In genomic region chr22:45787770-45788169, GRCh38 we compare ENCODE assay signal across 19 cellular contexts.
DNase-seq lines count a peak whose midpoint lies in the region; ATAC-seq, FAIRE-seq and TF ChIP-seq lines count a peak whose summit lies in the region.
"Had no signal": no experiment of that assay in that cellular context is flagged by ENCODE, and none has a peak within 500 bp of the region (broad histone marks: within the 10 kb centered on the region; RNA-seq: fewer than 3 reads in every experiment).

No MANE protein-coding gene starts in this region.

- peak overlapping the region; percentile 76 to 82 for H3K27ac ChIP-seq in A549
- H3K27ac ChIP-seq in gastroesophageal sphincter, result no peak overlapping the region
- H3K27ac ChIP-seq in substantia nigra (ENCODE audit: low read depth, low read length, poor library complexity, severe bottlenecking), result no peak overlapping the region
- no peak overlapping the region for H3K27ac ChIP-seq in HepG2 (ENCODE audit: extremely low read length, insufficient read depth, low read length)
- H3K27ac ChIP-seq: 22Rv1, KMS-11, RWPE1, SK-N-MC had no signal

- peaks cover 85% of the 10 kb centered on the region for H3K4me1 ChIP-seq in A549
- peaks cover 4 to 61% (median 14%) of the 10 kb centered on the region in 3 donors for H3K4me1 ChIP-seq in gastroesophageal sphincter
- H3K4me1 ChIP-seq in HepG2 (ENCODE audit: insufficient read depth, low read length), result peaks cover 26% of the 10 kb centered on the region

- intact Hi-C loops in HepG2 (cut with micrococcal nuclease; ENCODE audit: unreplicated experiment), result no loop called here

- TF ChIP-seq RAD21 in A549 (conservative IDR thresholded peaks at IDR 0.05 in 1 of 2, IDR thresholded peaks at IDR 0.05 in 1 of 2) (no peak), HepG2 (CRISPR knock-in tag; IDR thresholded peaks at IDR 0.05) (no peak)

- FAIRE-seq in A549 (lab: Jason Lieb, UNC) (no peak), HepG2 (lab: Jason Lieb, UNC) (no peak)

- H3K4me3 ChIP-seq in A549 (no peak overlapping the region; the same call in 2 of the 3 replicates), gastroesophageal sphincter (no peak overlapping the region), HepG2 (replicated peaks in 1 of 3; ENCODE audit: insufficient read depth in 1 of 3, low read depth in 2 of 3, low read length in 3 of 3) (no peak overlapping the region)
- H3K4me3 ChIP-seq: SK-N-MC had no signal

- TF ChIP-seq POLR2A in A549 (IDR thresholded peaks at IDR 0.05; ENCODE audit: low read length) (no peak), gastroesophageal sphincter (IDR thresholded peaks at IDR 0.05) (no peak), HepG2 (IDR thresholded peaks at IDR 0.05; ENCODE audit: insufficient read depth in 1 of 2, low read depth in 2 of 2, low read length in 2 of 2) (no peak)

- H3K4me2 ChIP-seq in A549 (peak overlapping the region; percentile 59), HepG2 (ENCODE audit: low read depth, low read length) (no peak overlapping the region)
- H3K4me2 ChIP-seq: KMS-11 had no signal

- POLR2A ChIA-PET in A549 (lab: Yijun Ruan, JAX) (no interaction called here), HepG2 (lab: Yijun Ruan, JAX) (no interaction called here)

- DNase-seq in A549 (ENCODE audit: low read depth in 1 of 2, low spot score in 1 of 2) (no peak), HCEC 1CT (peak; percentile 47), amniotic epithelial cell (ENCODE audit: low read depth) (peak; percentile 61), substantia nigra (lab: John Stamatoyannopoulos, UW) (no peak), NCI-H2029 treated with DMSO at 0.1 percent for 48 hours (lab: John Stamatoyannopoulos, UW) (no peak), HepG2 (ENCODE audit: low spot score) (no peak)
- DNase-seq: ACHN, MM.1S, NCI-H1694, NCI-H2081, NCI-H2227 treated with DMSO at 0.1 percent for 48 hours, SHP77 treated with DMSO at 0.1 percent for 48 hours had no signal

- 80% methylated on average over 2 of the region's 2 CpGs for WGBS in A549 (ENCODE audit: missing lambda C conversion rate)
- WGBS in gastroesophageal sphincter (ENCODE audit: low coverage in 1 of 2), 2 donors, result 61 to 72% methylated on average over 2 of the region's 2 CpGs
- WGBS in HepG2 (ENCODE audit: low lambda C conversion rate), result 98% methylated on average over 2 of the region's 2 CpGs

- no peaks in the 10 kb centered on the region for H3K27me3 ChIP-seq in gastroesophageal sphincter
- no peaks in the 10 kb centered on the region for H3K27me3 ChIP-seq in HepG2 (ENCODE audit: control insufficient read depth in 1 of 2, insufficient read depth in 2 of 2, low read length in 2 of 2)

- BruUV-seq in HepG2 (replicated peaks; lab: Mats Ljungman, UMichigan), result no TSS peak

- CTCF ChIA-PET in A549 (lab: Yijun Ruan, JAX), result interaction anchor here (1.1 kb wide), 1 partner anchor 175 kb away, joined by 4 read pairs; no protein-coding TSS in a partner anchor
- CTCF ChIA-PET in HepG2 (lab: Yijun Ruan, JAX; ENCODE audit: low intra/inter-chr PET ratio, low total read pairs), result no interaction called here

- H4K20me1 ChIP-seq in HepG2 (ENCODE audit: insufficient read depth, low read length), result no peaks in the 10 kb centered on the region; the same call in 1 of the 2 replicates

- in situ Hi-C loops in HepG2 (cut with HindIII; ENCODE audit: extremely low pct_ligation_motif_present, low pct_unique_long_range_greater_than_20kb), result no loop called here

- H3K79me2 ChIP-seq in HepG2 (ENCODE audit: insufficient read depth, low read length), result peaks cover 6% of the 10 kb centered on the region

- H3K9ac ChIP-seq in HepG2 (ENCODE audit: insufficient read depth, low read depth, low read length), result no peak overlapping the region
- H3K9ac ChIP-seq: KMS-11 had no signal

- H3K9me3 ChIP-seq in A549, result no peaks in the 10 kb centered on the region
- H3K9me3 ChIP-seq in gastroesophageal sphincter, result no peaks in the 10 kb centered on the region
- H3K9me3 ChIP-seq in HepG2 (ENCODE audit: low read length), result no peaks in the 10 kb centered on the region

- no peaks in the 10 kb centered on the region for H3K36me3 ChIP-seq in gastroesophageal sphincter
- peaks cover 0 to 4% of the 10 kb centered on the region in 2 experiments; a peak in 2 of 5 replicates for H3K36me3 ChIP-seq in HepG2 (replicated peaks in 1 of 2; ENCODE audit: control insufficient read depth in 1 of 2, insufficient read depth in 2 of 2, low read length in 2 of 2)

- TF ChIP-seq EP300 in A549 (IDR thresholded peaks at IDR 0.05), result no peak
- no peak for TF ChIP-seq EP300 in gastroesophageal sphincter (IDR thresholded peaks at IDR 0.05)
- TF ChIP-seq EP300 in HepG2 (IDR thresholded peaks at IDR 0.05; ENCODE audit: low read depth in 2 of 2, low read length in 2 of 2), result no peak
- no peak for TF ChIP-seq EP300 in HepG2 (CRISPR knock-in tag; IDR thresholded peaks at IDR 0.05; ENCODE audit: borderline replicate concordance)

- H2AFZ ChIP-seq in HepG2 (ENCODE audit: low read length), result no peak overlapping the region

- no peak; a peak in 1 of 6 replicates for ATAC-seq in A549
- peak; percentile 77 for ATAC-seq in gastroesophageal sphincter
- no peak for ATAC-seq in HG02885 (IDR thresholded peaks at IDR 0.05; ENCODE audit: poor library complexity, unreplicated experiment)
- ATAC-seq in HepG2, result no peak
- ATAC-seq: Panc1 had no signal

- TF ChIP-seq CTCF in A549 (IDR thresholded peaks at IDR 0.05), result no peak
- TF ChIP-seq CTCF in gastroesophageal sphincter (IDR thresholded peaks at IDR 0.05), result no peak
- no peak for TF ChIP-seq CTCF in HepG2 (CRISPR knock-in tag; IDR thresholded peaks at IDR 0.05)

TF ChIP-seq in A549, 52 proteins besides CTCF, POLR2A, EP300 and RAD21:
- no peak for TF ChIP-seq JUN (IDR thresholded peaks at IDR 0.05)
- TF ChIP-seq CEBPB (IDR thresholded peaks at IDR 0.05), result peak; percentile 28 to 62; a peak in 3 of 4 replicates

TF ChIP-seq in HepG2, 621 proteins besides CTCF, POLR2A, EP300 and RAD21:
- TF ChIP-seq POLR2AphosphoS5 (IDR thresholded peaks at IDR 0.05; ENCODE audit: low read depth, low read length) (no peak), HOXA5 (CRISPR knock-in tag; IDR thresholded peaks at IDR 0.05) (no peak), PAWR (CRISPR knock-in tag; IDR thresholded peaks at IDR 0.05; ENCODE audit: borderline replicate concordance) (no peak), PRPF4 (IDR thresholded peaks at IDR 0.05; ENCODE audit: low read depth, low read length, poor library complexity, severe bottlenecking) (no peak), HOXA3 (CRISPR knock-in tag; IDR thresholded peaks at IDR 0.05) (no peak), CEBPG (CRISPR knock-in tag; IDR thresholded peaks at IDR 0.05) (no peak), HDAC2 (CRISPR knock-in tag; IDR thresholded peaks at IDR 0.05) (no peak), CCAR2 (optimal IDR thresholded peaks at IDR 0.05; ENCODE audit: low read depth, low read length) (no peak), MBD4 (IDR thresholded peaks at IDR 0.05; ENCODE audit: borderline replicate concordance, low read length) (no peak), ZBTB43 (CRISPR knock-in tag; conservative IDR thresholded peaks at IDR 0.05) (no peak), ZNF263 (CRISPR knock-in tag; IDR thresholded peaks at IDR 0.05) (no peak), ZSCAN12 (CRISPR knock-in tag; IDR thresholded peaks at IDR 0.05) (no peak)
- TF ChIP-seq, protein P1, sequence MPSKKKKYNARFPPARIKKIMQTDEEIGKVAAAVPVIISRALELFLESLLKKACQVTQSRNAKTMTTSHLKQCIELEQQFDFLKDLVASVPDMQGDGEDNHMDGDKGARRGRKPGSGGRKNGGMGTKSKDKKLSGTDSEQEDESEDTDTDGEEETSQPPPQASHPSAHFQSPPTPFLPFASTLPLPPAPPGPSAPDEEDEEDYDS (CRISPR knock-in tag; IDR thresholded peaks at IDR 0.05), result no peak

Comparison
In these comparisons a context has a peak if more than half of its experiments do, and no peak if none do; other contexts are left out.
1. DNase-seq: peak in HCEC 1CT (single experiment) and amniotic epithelial cell (single experiment); none in A549 (0 of 2), substantia nigra (0 of 49), NCI-H2029 treated with DMSO at 0.1 percent for 48 hours (single experiment) and HepG2 (single experiment).
2. H3K27ac ChIP-seq: peak in A549 (2 of 2); none in gastroesophageal sphincter (0 of 4), substantia nigra (single experiment) and HepG2 (single experiment).
3. Of the 38 proteins assayed by ChIP-seq in both HepG2 and A549: peak only in HepG2: none; only in A549: CEBPB; in both: none; in neither: 37.